Comparison of ENCODE assay signal across 1 cellular context in the genomic region with DNA sequence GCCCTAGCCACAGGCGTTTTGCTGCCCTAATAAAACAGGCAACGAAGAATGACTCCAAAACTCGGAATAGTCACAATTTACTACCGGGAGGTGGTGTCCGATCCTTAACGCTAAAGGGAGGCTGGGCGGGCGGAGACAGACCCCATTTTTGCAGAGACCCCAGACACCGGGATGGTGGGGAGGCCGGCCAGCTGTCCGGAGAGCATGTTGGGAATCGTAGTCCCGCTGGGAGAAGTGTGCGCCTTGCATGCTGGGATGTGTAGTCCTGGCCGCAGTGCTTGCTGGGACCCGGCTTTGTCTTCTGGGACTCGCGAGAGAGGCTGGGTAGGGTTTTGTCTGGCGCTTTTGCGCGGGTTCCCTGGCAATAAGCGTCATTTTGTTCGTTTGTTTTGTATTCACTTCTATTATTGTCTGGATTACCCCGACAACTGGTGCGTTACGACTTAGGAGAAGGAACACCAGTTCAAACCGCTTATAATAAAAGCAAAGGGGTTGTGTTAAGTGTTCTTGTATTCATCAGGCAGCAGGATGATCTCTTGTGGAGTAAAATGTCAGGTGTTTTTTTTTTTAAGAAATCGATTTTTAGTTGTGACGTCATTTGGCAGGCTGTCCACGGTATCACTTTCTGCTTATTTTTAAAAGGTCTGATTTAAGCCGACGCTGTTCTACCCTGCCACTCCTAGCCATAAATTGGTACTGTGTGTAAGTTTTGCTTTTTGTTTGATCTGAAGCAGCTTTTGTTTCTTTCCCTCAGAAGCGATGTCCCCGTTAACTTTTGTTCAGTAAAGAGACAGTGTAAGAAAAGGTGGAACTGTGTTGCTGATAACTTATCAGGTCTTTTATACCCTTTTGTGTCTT.
A peak's percentile ranks its signal among the peaks of the same experiment; 100 is the strongest.
TF ChIP-seq lines count a peak whose summit lies in the region.

No MANE protein-coding gene starts in this region.

TF ChIP-seq in HEK293, 187 proteins besides CTCF, POLR2A, EP300 and RAD21 (continued from another document):
- TF ChIP-seq, protein P1, sequence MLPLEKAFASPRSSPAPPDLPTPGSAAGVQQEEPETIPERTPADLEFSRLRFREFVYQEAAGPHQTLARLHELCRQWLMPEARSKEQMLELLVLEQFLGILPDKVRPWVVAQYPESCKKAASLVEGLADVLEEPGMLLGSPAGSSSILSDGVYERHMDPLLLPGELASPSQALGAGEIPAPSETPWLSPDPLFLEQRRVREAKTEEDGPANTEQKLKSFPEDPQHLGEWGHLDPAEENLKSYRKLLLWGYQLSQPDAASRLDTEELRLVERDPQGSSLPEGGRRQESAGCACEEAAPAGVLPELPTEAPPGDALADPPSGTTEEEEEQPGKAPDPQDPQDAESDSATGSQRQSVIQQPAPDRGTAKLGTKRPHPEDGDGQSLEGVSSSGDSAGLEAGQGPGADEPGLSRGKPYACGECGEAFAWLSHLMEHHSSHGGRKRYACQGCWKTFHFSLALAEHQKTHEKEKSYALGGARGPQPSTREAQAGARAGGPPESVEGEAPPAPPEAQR (tag by site-specific recombination; IDR thresholded peaks at IDR 0.05): no peak
- TF ChIP-seq, protein P2, sequence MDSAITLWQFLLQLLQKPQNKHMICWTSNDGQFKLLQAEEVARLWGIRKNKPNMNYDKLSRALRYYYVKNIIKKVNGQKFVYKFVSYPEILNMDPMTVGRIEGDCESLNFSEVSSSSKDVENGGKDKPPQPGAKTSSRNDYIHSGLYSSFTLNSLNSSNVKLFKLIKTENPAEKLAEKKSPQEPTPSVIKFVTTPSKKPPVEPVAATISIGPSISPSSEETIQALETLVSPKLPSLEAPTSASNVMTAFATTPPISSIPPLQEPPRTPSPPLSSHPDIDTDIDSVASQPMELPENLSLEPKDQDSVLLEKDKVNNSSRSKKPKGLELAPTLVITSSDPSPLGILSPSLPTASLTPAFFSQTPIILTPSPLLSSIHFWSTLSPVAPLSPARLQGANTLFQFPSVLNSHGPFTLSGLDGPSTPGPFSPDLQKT (IDR thresholded peaks at IDR 0.05; ENCODE audit: borderline replicate concordance, low read depth, low read length): no peak; the same call in 1 of the 2 replicates
- TF ChIP-seq SCRT1 (tag by site-specific recombination; IDR thresholded peaks at IDR 0.05; ENCODE audit: borderline replicate concordance): no peak
- peak; percentile 97 for TF ChIP-seq ZBTB21 (tag by site-specific recombination; IDR thresholded peaks at IDR 0.05)
- TF ChIP-seq, protein P3, sequence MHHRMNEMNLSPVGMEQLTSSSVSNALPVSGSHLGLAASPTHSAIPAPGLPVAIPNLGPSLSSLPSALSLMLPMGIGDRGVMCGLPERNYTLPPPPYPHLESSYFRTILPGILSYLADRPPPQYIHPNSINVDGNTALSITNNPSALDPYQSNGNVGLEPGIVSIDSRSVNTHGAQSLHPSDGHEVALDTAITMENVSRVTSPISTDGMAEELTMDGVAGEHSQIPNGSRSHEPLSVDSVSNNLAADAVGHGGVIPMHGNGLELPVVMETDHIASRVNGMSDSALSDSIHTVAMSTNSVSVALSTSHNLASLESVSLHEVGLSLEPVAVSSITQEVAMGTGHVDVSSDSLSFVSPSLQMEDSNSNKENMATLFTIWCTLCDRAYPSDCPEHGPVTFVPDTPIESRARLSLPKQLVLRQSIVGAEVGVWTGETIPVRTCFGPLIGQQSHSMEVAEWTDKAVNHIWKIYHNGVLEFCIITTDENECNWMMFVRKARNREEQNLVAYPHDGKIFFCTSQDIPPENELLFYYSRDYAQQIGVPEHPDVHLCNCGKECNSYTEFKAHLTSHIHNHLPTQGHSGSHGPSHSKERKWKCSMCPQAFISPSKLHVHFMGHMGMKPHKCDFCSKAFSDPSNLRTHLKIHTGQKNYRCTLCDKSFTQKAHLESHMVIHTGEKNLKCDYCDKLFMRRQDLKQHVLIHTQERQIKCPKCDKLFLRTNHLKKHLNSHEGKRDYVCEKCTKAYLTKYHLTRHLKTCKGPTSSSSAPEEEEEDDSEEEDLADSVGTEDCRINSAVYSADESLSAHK (tag by site-specific recombination; IDR thresholded peaks at IDR 0.05): no peak
- no peak for TF ChIP-seq ZFP3 (tag by site-specific recombination; IDR thresholded peaks at IDR 0.05; ENCODE audit: low read depth)
- TF ChIP-seq KLF10 (tag by site-specific recombination; IDR thresholded peaks at IDR 0.05): peak; percentile 94
- TF ChIP-seq ZNF585B (tag by site-specific recombination; IDR thresholded peaks at IDR 0.05): no peak
- TF ChIP-seq KLF9 (tag by site-specific recombination; IDR thresholded peaks at IDR 0.05; ENCODE audit: low read depth): 0 out of 2 replicates have a peak, but pooled peaks have one; percentile 6
- TF ChIP-seq, protein P4, sequence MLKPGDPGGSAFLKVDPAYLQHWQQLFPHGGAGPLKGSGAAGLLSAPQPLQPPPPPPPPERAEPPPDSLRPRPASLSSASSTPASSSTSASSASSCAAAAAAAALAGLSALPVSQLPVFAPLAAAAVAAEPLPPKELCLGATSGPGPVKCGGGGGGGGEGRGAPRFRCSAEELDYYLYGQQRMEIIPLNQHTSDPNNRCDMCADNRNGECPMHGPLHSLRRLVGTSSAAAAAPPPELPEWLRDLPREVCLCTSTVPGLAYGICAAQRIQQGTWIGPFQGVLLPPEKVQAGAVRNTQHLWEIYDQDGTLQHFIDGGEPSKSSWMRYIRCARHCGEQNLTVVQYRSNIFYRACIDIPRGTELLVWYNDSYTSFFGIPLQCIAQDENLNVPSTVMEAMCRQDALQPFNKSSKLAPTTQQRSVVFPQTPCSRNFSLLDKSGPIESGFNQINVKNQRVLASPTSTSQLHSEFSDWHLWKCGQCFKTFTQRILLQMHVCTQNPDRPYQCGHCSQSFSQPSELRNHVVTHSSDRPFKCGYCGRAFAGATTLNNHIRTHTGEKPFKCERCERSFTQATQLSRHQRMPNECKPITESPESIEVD (tag by site-specific recombination; IDR thresholded peaks at IDR 0.05): 0 out of 2 replicates have a peak, but pooled peaks have one; percentile 29
- peak; percentile 77 for TF ChIP-seq ZXDB (tag by site-specific recombination; IDR thresholded peaks at IDR 0.05)
- no peak for TF ChIP-seq ZSCAN16 (tag by site-specific recombination; IDR thresholded peaks at IDR 0.05)
- no peak for TF ChIP-seq ZBTB8A (tag by site-specific recombination; IDR thresholded peaks at IDR 0.05)
- TF ChIP-seq ZNF155 (tag by site-specific recombination; IDR thresholded peaks at IDR 0.05): no peak
- no peak for TF ChIP-seq ZNF121 (tag by site-specific recombination; IDR thresholded peaks at IDR 0.05)
- TF ChIP-seq KLF1 (tag by site-specific recombination; IDR thresholded peaks at IDR 0.05): peak; percentile 82
- TF ChIP-seq ZFP69B (tag by site-specific recombination; IDR thresholded peaks at IDR 0.05): peak; percentile 51; the same call in 1 of the 2 replicates
- TF ChIP-seq ZNF175 (tag by site-specific recombination; IDR thresholded peaks at IDR 0.05): no peak
- 0 out of 2 replicates have a peak, but pooled peaks have one; percentile 13 for TF ChIP-seq ZNF623 (tag by site-specific recombination; IDR thresholded peaks at IDR 0.05)
- no peak for TF ChIP-seq YY2 (tag by site-specific recombination; IDR thresholded peaks at IDR 0.05)
- TF ChIP-seq, protein P5, sequence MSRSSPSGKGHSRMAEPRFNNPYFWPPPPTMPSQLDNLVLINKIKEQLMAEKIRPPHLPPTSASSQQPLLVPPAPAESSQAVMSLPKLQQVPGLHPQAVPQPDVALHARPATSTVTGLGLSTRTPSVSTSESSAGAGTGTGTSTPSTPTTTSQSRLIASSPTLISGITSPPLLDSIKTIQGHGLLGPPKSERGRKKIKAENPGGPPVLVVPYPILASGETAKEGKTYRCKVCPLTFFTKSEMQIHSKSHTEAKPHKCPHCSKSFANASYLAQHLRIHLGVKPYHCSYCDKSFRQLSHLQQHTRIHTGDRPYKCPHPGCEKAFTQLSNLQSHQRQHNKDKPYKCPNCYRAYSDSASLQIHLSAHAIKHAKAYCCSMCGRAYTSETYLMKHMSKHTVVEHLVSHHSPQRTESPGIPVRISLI (tag by site-specific recombination; IDR thresholded peaks at IDR 0.05): peak; percentile 87
- TF ChIP-seq ZBTB48 (tag by site-specific recombination; IDR thresholded peaks at IDR 0.05): peak; percentile 64
- peak; percentile 99 for TF ChIP-seq ZNF629 (tag by site-specific recombination; IDR thresholded peaks at IDR 0.05)
- TF ChIP-seq ZNF2 (tag by site-specific recombination; IDR thresholded peaks at IDR 0.05): peak; percentile 77
- TF ChIP-seq ZBTB17 (tag by site-specific recombination; IDR thresholded peaks at IDR 0.05): peak; percentile 74
- peak; percentile 41; the same call in 1 of the 2 replicates for TF ChIP-seq ZBTB20 (tag by site-specific recombination; IDR thresholded peaks at IDR 0.05)
- peak; percentile 71 for TF ChIP-seq FEZF1 (tag by site-specific recombination; IDR thresholded peaks at IDR 0.05)
- peak; percentile 44; the same call in 1 of the 2 replicates for TF ChIP-seq ZNF24 (tag by site-specific recombination; IDR thresholded peaks at IDR 0.05)
- no peak for TF ChIP-seq REPIN1 (tag by site-specific recombination; IDR thresholded peaks at IDR 0.05; ENCODE audit: low read depth)
- TF ChIP-seq ZNF777 (tag by site-specific recombination; IDR thresholded peaks at IDR 0.05; ENCODE audit: borderline replicate concordance): no peak
- TF ChIP-seq, protein P6, sequence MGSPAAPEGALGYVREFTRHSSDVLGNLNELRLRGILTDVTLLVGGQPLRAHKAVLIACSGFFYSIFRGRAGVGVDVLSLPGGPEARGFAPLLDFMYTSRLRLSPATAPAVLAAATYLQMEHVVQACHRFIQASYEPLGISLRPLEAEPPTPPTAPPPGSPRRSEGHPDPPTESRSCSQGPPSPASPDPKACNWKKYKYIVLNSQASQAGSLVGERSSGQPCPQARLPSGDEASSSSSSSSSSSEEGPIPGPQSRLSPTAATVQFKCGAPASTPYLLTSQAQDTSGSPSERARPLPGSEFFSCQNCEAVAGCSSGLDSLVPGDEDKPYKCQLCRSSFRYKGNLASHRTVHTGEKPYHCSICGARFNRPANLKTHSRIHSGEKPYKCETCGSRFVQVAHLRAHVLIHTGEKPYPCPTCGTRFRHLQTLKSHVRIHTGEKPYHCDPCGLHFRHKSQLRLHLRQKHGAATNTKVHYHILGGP (tag by site-specific recombination; IDR thresholded peaks at IDR 0.05): no peak
- peak; percentile 68; the same call in 1 of the 2 replicates for TF ChIP-seq ZNF391 (tag by site-specific recombination; IDR thresholded peaks at IDR 0.05; ENCODE audit: borderline replicate concordance, low read depth)
- peak; percentile 55; the same call in 1 of the 2 replicates for TF ChIP-seq SP2 (tag by site-specific recombination; IDR thresholded peaks at IDR 0.05)
- TF ChIP-seq ZNF529 (tag by site-specific recombination; IDR thresholded peaks at IDR 0.05; ENCODE audit: insufficient replicate concordance): no peak
- TF ChIP-seq, protein P7, sequence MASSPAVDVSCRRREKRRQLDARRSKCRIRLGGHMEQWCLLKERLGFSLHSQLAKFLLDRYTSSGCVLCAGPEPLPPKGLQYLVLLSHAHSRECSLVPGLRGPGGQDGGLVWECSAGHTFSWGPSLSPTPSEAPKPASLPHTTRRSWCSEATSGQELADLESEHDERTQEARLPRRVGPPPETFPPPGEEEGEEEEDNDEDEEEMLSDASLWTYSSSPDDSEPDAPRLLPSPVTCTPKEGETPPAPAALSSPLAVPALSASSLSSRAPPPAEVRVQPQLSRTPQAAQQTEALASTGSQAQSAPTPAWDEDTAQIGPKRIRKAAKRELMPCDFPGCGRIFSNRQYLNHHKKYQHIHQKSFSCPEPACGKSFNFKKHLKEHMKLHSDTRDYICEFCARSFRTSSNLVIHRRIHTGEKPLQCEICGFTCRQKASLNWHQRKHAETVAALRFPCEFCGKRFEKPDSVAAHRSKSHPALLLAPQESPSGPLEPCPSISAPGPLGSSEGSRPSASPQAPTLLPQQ (tag by site-specific recombination; IDR thresholded peaks at IDR 0.05): no peak
- TF ChIP-seq, protein P8, sequence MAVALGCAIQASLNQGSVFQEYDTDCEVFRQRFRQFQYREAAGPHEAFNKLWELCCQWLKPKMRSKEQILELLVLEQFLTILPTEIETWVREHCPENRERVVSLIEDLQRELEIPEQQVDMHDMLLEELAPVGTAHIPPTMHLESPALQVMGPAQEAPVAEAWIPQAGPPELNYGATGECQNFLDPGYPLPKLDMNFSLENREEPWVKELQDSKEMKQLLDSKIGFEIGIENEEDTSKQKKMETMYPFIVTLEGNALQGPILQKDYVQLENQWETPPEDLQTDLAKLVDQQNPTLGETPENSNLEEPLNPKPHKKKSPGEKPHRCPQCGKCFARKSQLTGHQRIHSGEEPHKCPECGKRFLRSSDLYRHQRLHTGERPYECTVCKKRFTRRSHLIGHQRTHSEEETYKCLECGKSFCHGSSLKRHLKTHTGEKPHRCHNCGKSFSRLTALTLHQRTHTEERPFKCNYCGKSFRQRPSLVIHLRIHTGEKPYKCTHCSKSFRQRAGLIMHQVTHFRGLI (tag by site-specific recombination; IDR thresholded peaks at IDR 0.05): 0 out of 2 replicates have a peak, but pooled peaks have one; percentile 19
- TF ChIP-seq, protein P9, sequence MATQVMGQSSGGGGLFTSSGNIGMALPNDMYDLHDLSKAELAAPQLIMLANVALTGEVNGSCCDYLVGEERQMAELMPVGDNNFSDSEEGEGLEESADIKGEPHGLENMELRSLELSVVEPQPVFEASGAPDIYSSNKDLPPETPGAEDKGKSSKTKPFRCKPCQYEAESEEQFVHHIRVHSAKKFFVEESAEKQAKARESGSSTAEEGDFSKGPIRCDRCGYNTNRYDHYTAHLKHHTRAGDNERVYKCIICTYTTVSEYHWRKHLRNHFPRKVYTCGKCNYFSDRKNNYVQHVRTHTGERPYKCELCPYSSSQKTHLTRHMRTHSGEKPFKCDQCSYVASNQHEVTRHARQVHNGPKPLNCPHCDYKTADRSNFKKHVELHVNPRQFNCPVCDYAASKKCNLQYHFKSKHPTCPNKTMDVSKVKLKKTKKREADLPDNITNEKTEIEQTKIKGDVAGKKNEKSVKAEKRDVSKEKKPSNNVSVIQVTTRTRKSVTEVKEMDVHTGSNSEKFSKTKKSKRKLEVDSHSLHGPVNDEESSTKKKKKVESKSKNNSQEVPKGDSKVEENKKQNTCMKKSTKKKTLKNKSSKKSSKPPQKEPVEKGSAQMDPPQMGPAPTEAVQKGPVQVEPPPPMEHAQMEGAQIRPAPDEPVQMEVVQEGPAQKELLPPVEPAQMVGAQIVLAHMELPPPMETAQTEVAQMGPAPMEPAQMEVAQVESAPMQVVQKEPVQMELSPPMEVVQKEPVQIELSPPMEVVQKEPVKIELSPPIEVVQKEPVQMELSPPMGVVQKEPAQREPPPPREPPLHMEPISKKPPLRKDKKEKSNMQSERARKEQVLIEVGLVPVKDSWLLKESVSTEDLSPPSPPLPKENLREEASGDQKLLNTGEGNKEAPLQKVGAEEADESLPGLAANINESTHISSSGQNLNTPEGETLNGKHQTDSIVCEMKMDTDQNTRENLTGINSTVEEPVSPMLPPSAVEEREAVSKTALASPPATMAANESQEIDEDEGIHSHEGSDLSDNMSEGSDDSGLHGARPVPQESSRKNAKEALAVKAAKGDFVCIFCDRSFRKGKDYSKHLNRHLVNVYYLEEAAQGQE (tag by site-specific recombination; IDR thresholded peaks at IDR 0.05): peak; percentile 72
- peak; percentile 71 for TF ChIP-seq ZNF600 (tag by site-specific recombination; IDR thresholded peaks at IDR 0.05)
- TF ChIP-seq ZNF350 (tag by site-specific recombination; IDR thresholded peaks at IDR 0.05): no peak
- TF ChIP-seq ZNF776 (tag by site-specific recombination; IDR thresholded peaks at IDR 0.05; ENCODE audit: borderline replicate concordance): no peak
- no peak for TF ChIP-seq GLI4 (tag by site-specific recombination; IDR thresholded peaks at IDR 0.05)
- TF ChIP-seq KLF16 (tag by site-specific recombination; IDR thresholded peaks at IDR 0.05): 0 out of 2 replicates have a peak, but pooled peaks have one; percentile 21
- TF ChIP-seq ZNF394 (tag by site-specific recombination; IDR thresholded peaks at IDR 0.05; ENCODE audit: borderline replicate concordance): 0 out of 2 replicates have a peak, but pooled peaks have one; percentile 23
- TF ChIP-seq ZNF660 (tag by site-specific recombination; IDR thresholded peaks at IDR 0.05): peak; percentile 35; the same call in 1 of the 2 replicates
- no peak for TF ChIP-seq OSR2 (tag by site-specific recombination; IDR thresholded peaks at IDR 0.05)
TF ChIP-seq in HEK293: peak in this region for 50.
